ENCODE assay signal across 1 cellular context in genomic region chr3:52254608-52255007, GRCh38.
TF ChIP-seq lines count a peak whose summit lies in the region.

No MANE protein-coding gene starts in this region.

TF ChIP-seq in HepG2, 621 proteins besides CTCF, POLR2A, EP300 and RAD21:
- no peak for TF ChIP-seq HOMEZ (CRISPR knock-in tag; IDR thresholded peaks at IDR 0.05; ENCODE audit: low read depth)
- TF ChIP-seq STAT6 (CRISPR knock-in tag; IDR thresholded peaks at IDR 0.05; ENCODE audit: borderline replicate concordance), result no peak
- no peak for TF ChIP-seq EEA1 (CRISPR knock-in tag; IDR thresholded peaks at IDR 0.05; ENCODE audit: borderline replicate concordance)
- TF ChIP-seq ZSCAN25 (CRISPR knock-in tag; IDR thresholded peaks at IDR 0.05), result no peak
- no peak for TF ChIP-seq WIZ (CRISPR knock-in tag; IDR thresholded peaks at IDR 0.05)
- no peak for TF ChIP-seq CENPBD1 (CRISPR knock-in tag; IDR thresholded peaks at IDR 0.05; ENCODE audit: borderline replicate concordance, low read depth)
